Comparison of ENCODE assay signal across 23 cellular contexts in genomic region chr19:18620311-18620710, GRCh38. TPM values are rescaled to one million over a fixed set of nuclear protein-coding genes. Genes with fewer than 3 reads are reported as not detected.
A peak's percentile ranks its signal among the peaks of the same experiment; 100 is the strongest.
DNase-seq lines count a peak whose midpoint lies in the region; ATAC-seq and TF ChIP-seq lines count a peak whose summit lies in the region.
"Had no signal": no experiment of that assay in that cellular context is flagged by ENCODE, and none has a peak within 500 bp of the region (broad histone marks: within the 10 kb centered on the region; RNA-seq: fewer than 3 reads in every experiment).

No MANE protein-coding gene starts in this region.

- no peaks in the 10 kb centered on the region for H3K9me2 ChIP-seq in DOHH2 (replicated peaks; ENCODE audit: control insufficient read depth, low read length)

- no peaks in the 10 kb centered on the region for H3K36me3 ChIP-seq in BLaER1
- H3K36me3 ChIP-seq in DOHH2 (ENCODE audit: control insufficient read depth, low read length), result no peaks in the 10 kb centered on the region
- H3K36me3 ChIP-seq in neuronal stem cell (replicated peaks in 1 of 2; ENCODE audit: control insufficient read depth in 2 of 2, insufficient read depth in 2 of 2, low read length in 2 of 2), result no peaks in the 10 kb centered on the region
- no peaks in the 10 kb centered on the region for H3K36me3 ChIP-seq in ovary
- H3K36me3 ChIP-seq: BE2C; BLaER1 treated with 17β-estradiol and CSF1 and Interleukin-3, amounts not matched to agents 10 nM and 100 nM had no signal

- H3K36me3 Mint-ChIP-seq in activated CD4-positive, alpha-beta T cell treated with anti-CD3 and anti-CD28 coated beads, Interleukin-2, amount 10 ng/mL, durations not matched to agents 7 days and 5 days (ENCODE audit: low read depth), result no peaks in the 10 kb centered on the region
- H3K36me3 Mint-ChIP-seq: CD8-positive, alpha-beta T cell had no signal

- POLR2A ChIA-PET in activated CD4-positive, alpha-beta T cell treated with anti-CD3 and anti-CD28 coated beads, Interleukin-2, amount 10 ng/mL, durations not matched to agents 7 days and 5 days (lab: Charles Lee), result no interaction called here

- peak overlapping the region; percentile 8 for H3K18ac ChIP-seq in neuronal stem cell (ENCODE audit: low read length)

- no peak for TF ChIP-seq CTCF in DOHH2 (IDR thresholded peaks at IDR 0.05; ENCODE audit: low read depth, low read length, poor library complexity, severe bottlenecking)
- no peak for TF ChIP-seq CTCF in ovary (IDR thresholded peaks at IDR 0.05)

- H3F3A ChIP-seq in DOHH2 (ENCODE audit: control insufficient read depth, insufficient read depth), result peaks cover 8% of the 10 kb centered on the region

- CTCF ChIA-PET in activated CD4-positive, alpha-beta T cell treated with anti-CD3 and anti-CD28 coated beads, Interleukin-2, amount 10 ng/mL, durations not matched to agents 7 days and 5 days (lab: Charles Lee), result no interaction called here

- intact Hi-C loops in ovary (cut with DNase I), result no loop called here

- H3K27ac ChIP-seq in BLaER1 (no peak overlapping the region), DOHH2 (ENCODE audit: low read depth, low read length) (no peak overlapping the region), neuronal stem cell (replicated peaks; ENCODE audit: low read length) (no peak overlapping the region), ovary (no peak overlapping the region)
- H3K27ac ChIP-seq: 22Rv1; A549; BLaER1 treated with 17β-estradiol and CSF1 and Interleukin-3, amounts not matched to agents 10 nM and 100 nM; C4-2B had no signal

- H2BK15ac ChIP-seq in neuronal stem cell (ENCODE audit: low read length), result no peak overlapping the region

- no peak overlapping the region for H2AFZ ChIP-seq in neuronal stem cell (ENCODE audit: low read length)

- H3K9me3 ChIP-seq in BLaER1 (peaks cover 12% of the 10 kb centered on the region), DOHH2 (ENCODE audit: control insufficient read depth, insufficient read depth, low read length) (no peaks in the 10 kb centered on the region), neuronal stem cell (replicated peaks in 1 of 2; ENCODE audit: control insufficient read depth in 2 of 2, insufficient read depth in 1 of 2, low read depth in 1 of 2, low read length in 2 of 2) (peaks cover 0 to 10% of the 10 kb centered on the region in 2 donors), ovary (no peaks in the 10 kb centered on the region)
- H3K9me3 ChIP-seq: A549, BE2C, Caco-2 had no signal

- H4K20me1 ChIP-seq in BLaER1, result no peaks in the 10 kb centered on the region
- no peaks in the 10 kb centered on the region for H4K20me1 ChIP-seq in DOHH2 (ENCODE audit: control insufficient read depth, insufficient read depth, low read depth, low read length)
- H4K20me1 ChIP-seq: BLaER1 treated with 17β-estradiol and CSF1 and Interleukin-3, amounts not matched to agents 10 nM and 100 nM had no signal

- no peak overlapping the region for H3K27ac Mint-ChIP-seq in activated CD4-positive, alpha-beta T cell treated with anti-CD3 and anti-CD28 coated beads, Interleukin-2, amount 10 ng/mL, durations not matched to agents 7 days and 5 days
- H3K27ac Mint-ChIP-seq: CD4-positive, alpha-beta T cell; CD8-positive, alpha-beta T cell had no signal

- WGBS in neuronal stem cell (ENCODE audit: extremely low coverage in 2 of 2, insufficient read length in 2 of 2, insufficient replicate concordance in 1 of 2), 2 donors, result no CpG with 5 or more reads among the region's 10 CpGs
- 80 to 90% (median 85%) methylated on average over 10 of the region's 10 CpGs for WGBS in ovary, 3 donors

- peak overlapping the region; percentile 70 for H2AK5ac ChIP-seq in neuronal stem cell (ENCODE audit: low read depth, low read length)

- H3K23ac ChIP-seq in neuronal stem cell (ENCODE audit: low read depth, low read length, poor library complexity), result no peak overlapping the region

- TF ChIP-seq EP300 in ovary (IDR thresholded peaks at IDR 0.05), result no peak

- H3K4me3 ChIP-seq in BLaER1 (no peak overlapping the region), DOHH2 (ENCODE audit: low read length) (no peak overlapping the region), neuronal stem cell (ENCODE audit: low read length in 2 of 2) (no peak overlapping the region), ovary (no peak overlapping the region)
- H3K4me3 ChIP-seq: A549; BLaER1 treated with 17β-estradiol and CSF1 and Interleukin-3, amounts not matched to agents 10 nM and 100 nM had no signal

- peaks cover 7% of the 10 kb centered on the region for H3K27me3 Mint-ChIP-seq in activated CD4-positive, alpha-beta T cell treated with anti-CD3 and anti-CD28 coated beads, Interleukin-2, amount 10 ng/mL, durations not matched to agents 7 days and 5 days

- no peak overlapping the region for H3K4me3 Mint-ChIP-seq in activated CD4-positive, alpha-beta T cell treated with anti-CD3 and anti-CD28 coated beads, Interleukin-2, amount 10 ng/mL, durations not matched to agents 7 days and 5 days
- H3K4me3 Mint-ChIP-seq: CD4-positive, alpha-beta T cell; CD8-positive, alpha-beta T cell had no signal

- no peak overlapping the region for H2BK12ac ChIP-seq in neuronal stem cell (ENCODE audit: low read length)

- H3K4me1 Mint-ChIP-seq in activated CD4-positive, alpha-beta T cell treated with anti-CD3 and anti-CD28 coated beads, Interleukin-2, amount 10 ng/mL, durations not matched to agents 7 days and 5 days, result peaks cover 1% of the 10 kb centered on the region

- H3K9ac ChIP-seq in BLaER1, result no peak overlapping the region
- H3K9ac ChIP-seq in neuronal stem cell (ENCODE audit: low read depth, low read length, poor library complexity), result no peak overlapping the region
- H3K9ac ChIP-seq: BLaER1 treated with 17β-estradiol and CSF1 and Interleukin-3, amounts not matched to agents 10 nM and 100 nM had no signal

- no peak overlapping the region for H3K4ac ChIP-seq in neuronal stem cell (ENCODE audit: low read length)

- DNase-seq in neuronal stem cell (ENCODE audit: low spot score), result no peak
- no peak for DNase-seq in ovary
- no peak for DNase-seq in hippocampal formation (lab: John Stamatoyannopoulos, UW)
- DNase-seq in NCI-H1417 (lab: John Stamatoyannopoulos, UW), result no peak
- no peak for DNase-seq in activated CD4-positive, alpha-beta T cell treated with anti-CD3 and anti-CD28 coated beads, Interleukin-2, amount 10 ng/mL, durations not matched to agents 7 days and 5 days
- DNase-seq: BE2C; Caco-2; Calu3; CD4-positive, alpha-beta T cell; CD8-positive, alpha-beta T cell; DMS 273 treated with DMSO at 0.1 percent for 48 hours; DMS153; DMS53; DMS79; DND-41; GF-D8 had no signal

- H3K4me1 ChIP-seq in BLaER1 (peaks cover 22% of the 10 kb centered on the region), DOHH2 (ENCODE audit: control insufficient read depth, low read length) (peaks cover 28% of the 10 kb centered on the region), neuronal stem cell (ENCODE audit: control insufficient read depth in 2 of 2, insufficient read depth in 1 of 2, low read depth in 1 of 2, low read length in 2 of 2) (no peaks in the 10 kb centered on the region), ovary (ENCODE audit: insufficient read depth) (no peaks in the 10 kb centered on the region)
- H3K4me1 ChIP-seq: A549, BE2C, Caco-2 had no signal

- TF ChIP-seq POLR2A in ovary (IDR thresholded peaks at IDR 0.05), result no peak

- no peaks in the 10 kb centered on the region for H3K9me3 Mint-ChIP-seq in activated CD4-positive, alpha-beta T cell treated with anti-CD3 and anti-CD28 coated beads, Interleukin-2, amount 10 ng/mL, durations not matched to agents 7 days and 5 days
- H3K9me3 Mint-ChIP-seq: CD4-positive, alpha-beta T cell; CD8-positive, alpha-beta T cell had no signal

- H3K79me2 ChIP-seq in DOHH2 (ENCODE audit: control insufficient read depth, low read length), result no peaks in the 10 kb centered on the region

- H3K27me3 ChIP-seq in BLaER1, result peaks cover 18% of the 10 kb centered on the region
- H3K27me3 ChIP-seq in DOHH2 (ENCODE audit: control insufficient read depth, low read length), result peaks cover 5% of the 10 kb centered on the region
- peaks cover 0 to 3% (median 0%) of the 10 kb centered on the region in 3 experiments for H3K27me3 ChIP-seq in neuronal stem cell (ENCODE audit: control insufficient read depth in 3 of 3, insufficient read depth in 3 of 3, low read depth in 1 of 3, low read length in 3 of 3)
- no peaks in the 10 kb centered on the region for H3K27me3 ChIP-seq in ovary

- H2BK5ac ChIP-seq in neuronal stem cell (ENCODE audit: low read length), result no peak overlapping the region

- H4K8ac ChIP-seq in neuronal stem cell (ENCODE audit: low read depth, low read length), result no peak overlapping the region

- H3K79me1 ChIP-seq in neuronal stem cell (ENCODE audit: low read depth, low read length), result no peaks in the 10 kb centered on the region

- no peak overlapping the region for H2BK120ac ChIP-seq in neuronal stem cell (ENCODE audit: low read depth, low read length)

- H3K14ac ChIP-seq in neuronal stem cell (ENCODE audit: low read length), result peak overlapping the region; percentile 71

- ATAC-seq in esophagus mucosa, result peak; percentile 12
- ATAC-seq: A549; CD8-positive, alpha-beta T cell had no signal

- H4K91ac ChIP-seq in neuronal stem cell (ENCODE audit: low read depth, low read length, poor library complexity), result no peak overlapping the region

- H3K4me2 ChIP-seq in BLaER1 (peak overlapping the region; percentile 32; the same call in 1 of the 2 replicates), DOHH2 (ENCODE audit: low read length) (peak overlapping the region; percentile 59; the same call in 1 of the 2 replicates), neuronal stem cell (ENCODE audit: insufficient read depth, low read length, poor library complexity, severe bottlenecking) (no peak overlapping the region)
- H3K4me2 ChIP-seq: A549 had no signal

RNA-seq across cellular contexts. Expression of gene TMEM59L, which starts 7.6 kb away (rescaled TPM):
- total RNA-seq in esophagus mucosa (0.28 TPM), ovary (under 1 TPM in 4 of 7 donors, not detected in 3; 0.20 to 0.53 (median 0.52) TPM)
- polyA plus RNA-seq in neuronal stem cell (2013, experiment 1 of 2), result 7.1 TPM
- 6.4 TPM for polyA plus RNA-seq in neuronal stem cell (2013, experiment 2 of 2)
- polyA plus RNA-seq in ovary, result under 1 TPM in 1 of 2 donors, not detected in 1; 0.38 TPM
- under 1 TPM in 1 of 2 experiments, not detected in 1; 0.12 TPM for total RNA-seq in activated CD4-positive, alpha-beta T cell treated with anti-CD3 and anti-CD28 coated beads, Interleukin-2, amount 10 ng/mL, durations not matched to agents 7 days and 5 days
- total RNA-seq: CD8-positive, alpha-beta T cell had no signal

RNA-seq across cellular contexts. Expression of gene CRLF1, which starts 13.7 kb away (rescaled TPM):
- 7.9 TPM for total RNA-seq in esophagus mucosa
- 0.24 TPM for polyA plus RNA-seq in neuronal stem cell (2013, experiment 1 of 2)
- polyA plus RNA-seq in neuronal stem cell (2013, experiment 2 of 2), result 0.33 TPM
- 1 to 10 TPM in 2 of 7 donors, under 1 TPM in 2, not detected in 3; 0.51 to 1.1 (median 1.0) TPM for total RNA-seq in ovary
- 1 to 10 TPM in 1 of 2 donors, under 1 TPM in 1; 0.83 to 1.2 TPM for polyA plus RNA-seq in ovary
- total RNA-seq in activated CD4-positive, alpha-beta T cell treated with anti-CD3 and anti-CD28 coated beads, Interleukin-2, amount 10 ng/mL, durations not matched to agents 7 days and 5 days, result not detected
- total RNA-seq: Calu3; CD4-positive, alpha-beta T cell; CD8-positive, alpha-beta T cell had no signal

RNA-seq across cellular contexts. Expression of gene KLHL26, which starts 16.5 kb away (rescaled TPM):
- total RNA-seq in esophagus mucosa (5.6 TPM), ovary (10 to 100 TPM in 5 of 7 donors, 1 to 10 TPM in 2; 4.6 to 24.0 (median 15.7) TPM)
- polyA plus RNA-seq in neuronal stem cell (2013, experiment 1 of 2), result 3.8 TPM
- 4.4 TPM for polyA plus RNA-seq in neuronal stem cell (2013, experiment 2 of 2)
- polyA plus RNA-seq in ovary, result 1 to 10 TPM; 1.6 to 5.7 TPM
- 10 to 100 TPM in 1 of 2 experiments, 1 to 10 TPM in 1; 10.0 to 11.4 TPM for total RNA-seq in activated CD4-positive, alpha-beta T cell treated with anti-CD3 and anti-CD28 coated beads, Interleukin-2, amount 10 ng/mL, durations not matched to agents 7 days and 5 days

RNA-seq across cellular contexts. Expression of gene REX1BD, which starts 31.7 kb away (rescaled TPM):
- 41.3 TPM for total RNA-seq in esophagus mucosa
- 85.7 TPM for polyA plus RNA-seq in neuronal stem cell (2013, experiment 1 of 2)
- polyA plus RNA-seq in neuronal stem cell (2013, experiment 2 of 2), result 81.2 TPM
- total RNA-seq in ovary, result 100 to 1,000 TPM in 2 of 7 donors, 10 to 100 TPM in 5; 46.5 to 146 (median 66.7) TPM
- polyA plus RNA-seq in ovary, result 10 to 100 TPM in 1 of 2 donors, 1 to 10 TPM in 1; 5.3 to 89.2 TPM
- total RNA-seq in activated CD4-positive, alpha-beta T cell treated with anti-CD3 and anti-CD28 coated beads, Interleukin-2, amount 10 ng/mL, durations not matched to agents 7 days and 5 days, result 10 to 100 TPM; 73.0 to 85.2 TPM

RNA-seq across cellular contexts. Expression of gene UBA52, which starts 48.7 kb away (rescaled TPM):
- total RNA-seq in esophagus mucosa (1,224 TPM), ovary (1,000 to 10,000 TPM; 1,269 to 1,882 (median 1,382) TPM)
- 1,321 TPM for polyA plus RNA-seq in neuronal stem cell (2013, experiment 1 of 2)
- 1,289 TPM for polyA plus RNA-seq in neuronal stem cell (2013, experiment 2 of 2)
- polyA plus RNA-seq in ovary, result 1,000 to 10,000 TPM; 1,409 to 1,581 TPM
- 1,000 to 10,000 TPM; 1,627 to 1,778 TPM for total RNA-seq in activated CD4-positive, alpha-beta T cell treated with anti-CD3 and anti-CD28 coated beads, Interleukin-2, amount 10 ng/mL, durations not matched to agents 7 days and 5 days
